Comparison of ENCODE assay signal across 12 cellular contexts in genomic region chr1:75707191-75707590, GRCh38.
"Had no signal": no experiment of that assay in that cellular context is flagged by ENCODE, and none has a peak within 500 bp of the region (broad histone marks: within the 10 kb centered on the region; RNA-seq: fewer than 3 reads in every experiment).

No MANE protein-coding gene starts in this region.

- H3K4me1 ChIP-seq: body of pancreas, lower lobe of right lung had no signal

- DNase-seq: activated CD4-positive, alpha-beta T cell treated with anti-CD3 and anti-CD28 coated beads, Interleukin-2, amount 10 ng/mL, durations not matched to agents 24 days and 14 days; activated naive CD4-positive, alpha-beta T cell treated with anti-CD3 and anti-CD28 coated beads, Interleukin-2, amount 50 U/mL, for 16 hours; amniotic stem cell; central memory CD4-positive, alpha-beta T cell; effector memory CD4-positive, alpha-beta T cell; hypothalamus; lower lobe of right lung; midbrain had no signal

- H3K4me3 ChIP-seq: body of pancreas, lower lobe of right lung, smooth muscle cell had no signal

- H3K27ac ChIP-seq: body of pancreas, lower lobe of right lung, neutrophil had no signal

- H3K36me3 ChIP-seq: lower lobe of right lung, neutrophil had no signal

- ATAC-seq: body of pancreas, lower lobe of right lung, WTC11 had no signal

- H3K9me3 ChIP-seq: body of pancreas, lower lobe of right lung, neutrophil had no signal

- H3K27me3 ChIP-seq: body of pancreas had no signal

- H3K4me2 ChIP-seq: smooth muscle cell had no signal
